25 cellular contexts compared by ENCODE assay signal in the genomic region with DNA sequence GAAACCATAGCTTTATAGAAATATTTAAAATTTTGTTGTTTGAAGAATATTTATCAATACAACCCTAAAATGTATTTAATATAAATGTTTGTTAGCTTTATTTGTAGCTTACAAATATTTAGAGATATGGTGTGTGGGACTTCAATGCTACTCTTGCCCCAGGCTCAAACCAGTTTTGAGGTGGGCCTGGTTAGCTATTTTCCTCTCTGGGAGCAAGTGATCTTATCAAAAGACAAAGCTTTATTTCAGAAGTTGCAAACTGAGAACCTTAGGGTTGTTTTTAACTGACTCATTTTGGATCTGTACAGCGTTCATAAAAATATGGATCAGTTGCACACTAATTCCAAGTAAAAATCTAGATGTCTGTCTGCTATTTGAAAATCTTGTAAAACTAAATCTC.
"Had no signal": no experiment of that assay in that cellular context is flagged by ENCODE, and none has a peak within 500 bp of the region (broad histone marks: within the 10 kb centered on the region; RNA-seq: fewer than 3 reads in every experiment).

No MANE protein-coding gene starts in this region.

- H3K9me3 ChIP-seq: stomach, suprapubic skin, testis, thoracic aorta, thyroid gland, tibial artery, tibial nerve, transverse colon, upper lobe of left lung, upper lobe of right lung, vagina had no signal

- DNase-seq: stimulated activated CD4-positive, alpha-beta T cell treated with anti-CD3 and anti-CD28 coated beads, Interleukin-2, amount 100 ng/mL, for 48 hours; stimulated activated CD4-positive, alpha-beta T cell treated with anti-CD3 and anti-CD28 coated beads, Interleukin-4, amount 100 ng/mL, for 1 hour; stimulated activated CD4-positive, alpha-beta T cell treated with anti-CD3 and anti-CD28 coated beads, Interleukin-4, amount 100 ng/mL, for 4 hours; stimulated activated CD8-positive, alpha-beta memory T cell treated with anti-CD3 and anti-CD28 coated beads, Interleukin-4, amount 100 ng/mL, for 48 hours; stimulated activated naive B cell treated with anti-CD40 and anti-IgM and Interleukin-4, amounts not matched to agents 10 μg/mL and 1 μg/mL and 100 μg/mL, for 72 hours; stimulated activated naive CD4-positive, alpha-beta T cell; stimulated activated naive CD4-positive, alpha-beta T cell treated with Interleukin-2 at 50 U/mL for 16 hours; stimulated activated naive CD8-positive, alpha-beta T cell treated with anti-CD3 and anti-CD28 coated beads, Interleukin-15, amount 100 ng/mL, for 72 hours; stimulated activated naive CD8-positive, alpha-beta T cell treated with anti-CD3 and anti-CD28 coated beads, Interleukin-15, Interleukin-2, amounts not matched to agents 100 U/mL and 50 U/mL, for 24 hours; stomach; substantia nigra; testis; thyroid gland; tibial artery; transverse colon; trophoblast cell; upper lobe of left lung; upper lobe of right lung; uterus had no signal

- H3K4me1 ChIP-seq: stomach, suprapubic skin, testis, thyroid gland, tibial artery, tibial nerve, transverse colon, upper lobe of left lung, upper lobe of right lung, uterus had no signal

- ATAC-seq: stimulated activated effector memory CD8-positive, alpha-beta T cell treated with anti-CD3 and anti-CD28 coated beads, Interleukin-12 subunit alpha, Interleukin-12 subunit beta, amount 100 ng/mL, for 72 hours; stimulated activated memory B cell treated with anti-CD40 and anti-IgM and Interleukin-4, amounts not matched to agents 10 μg/mL and 1 μg/mL and 100 μg/mL, for 72 hours; stimulated activated naive B cell treated with anti-CD40 and anti-IgM and Interleukin-4, amounts not matched to agents 10 μg/mL and 1 μg/mL and 100 μg/mL, for 72 hours; stimulated activated naive CD8-positive, alpha-beta T cell treated with anti-CD3 and anti-CD28 coated beads, Interleukin-15, amount 100 ng/mL, for 72 hours; stimulated activated naive CD8-positive, alpha-beta T cell treated with anti-CD3 and anti-CD28 coated beads, Interleukin-15, Interleukin-2, amounts not matched to agents 100 U/mL and 50 U/mL, for 24 hours; upper lobe of right lung had no signal

- H3K36me3 ChIP-seq: stomach, suprapubic skin, thoracic aorta, thyroid gland, tibial artery, tibial nerve, transverse colon, upper lobe of left lung, upper lobe of right lung, uterus, vagina had no signal

- H3K27ac ChIP-seq: stomach, suprapubic skin, testis, thoracic aorta, thyroid gland, tibial artery, tibial nerve, transverse colon, upper lobe of left lung, upper lobe of right lung, uterus, vagina had no signal

- H3K4me3 ChIP-seq: stomach, suprapubic skin, testis, thoracic aorta, thyroid gland, tibial artery, tibial nerve, transverse colon, upper lobe of left lung, upper lobe of right lung, uterus, vagina had no signal

- H3K27me3 ChIP-seq: stomach, suprapubic skin, testis, thyroid gland, tibial artery, tibial nerve, transverse colon, upper lobe of left lung, upper lobe of right lung, uterus, vagina had no signal
